Comparison of ENCODE assay signal across 13 cellular contexts in the genomic region with DNA sequence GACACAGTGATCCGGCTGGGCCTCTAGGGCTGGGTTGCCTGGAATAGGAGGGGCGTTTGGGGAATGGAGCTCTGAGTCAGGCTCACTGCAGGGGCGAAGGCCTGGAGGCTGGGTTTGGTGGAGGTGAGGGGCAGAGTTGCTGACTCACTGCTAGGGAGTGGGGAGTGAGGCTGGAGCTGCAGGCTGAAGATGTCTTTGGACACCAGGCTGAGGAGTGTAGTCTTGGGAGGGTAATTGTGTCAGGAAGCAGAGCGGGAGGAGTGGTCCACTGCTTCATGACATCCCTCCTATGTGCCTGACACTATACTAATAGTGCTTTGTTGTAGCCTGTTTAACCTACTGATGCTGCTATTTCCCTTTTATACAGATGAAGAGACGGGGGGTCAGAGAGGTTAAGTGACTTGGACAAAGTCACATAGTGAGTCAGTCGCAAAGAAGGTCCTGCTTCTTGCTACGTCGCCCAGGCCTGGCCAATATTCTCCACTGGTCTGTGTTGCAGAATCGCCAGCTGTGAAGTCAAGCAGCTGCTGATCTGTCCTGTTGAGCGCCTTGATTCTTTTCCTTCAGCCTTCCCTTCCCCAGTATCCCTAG. TPM values are rescaled to one million over a fixed set of nuclear protein-coding genes. Genes with fewer than 3 reads are reported as not detected.
DNase-seq lines count a peak whose midpoint lies in the region; ATAC-seq and TF ChIP-seq lines count a peak whose summit lies in the region.
"Had no signal": no experiment of that assay in that cellular context is flagged by ENCODE, and none has a peak within 500 bp of the region (broad histone marks: within the 10 kb centered on the region; RNA-seq: fewer than 3 reads in every experiment).

No MANE protein-coding gene starts in this region.

- intact Hi-C loops in naive thymus-derived CD4-positive, alpha-beta T cell (cut with micrococcal nuclease), result no loop called here

- peaks cover 16% of the 10 kb centered on the region for H3K4me1 Mint-ChIP-seq in GM23338
- H3K4me1 Mint-ChIP-seq in naive thymus-derived CD4-positive, alpha-beta T cell, result no peaks in the 10 kb centered on the region

- no peaks in the 10 kb centered on the region for H3K9me3 Mint-ChIP-seq in GM23338
- H3K9me3 Mint-ChIP-seq in naive thymus-derived CD4-positive, alpha-beta T cell, result peaks cover 0 to 4% (median 0%) of the 10 kb centered on the region in 11 donors
- H3K9me3 Mint-ChIP-seq: activated CD8-positive, alpha-beta T cell treated with anti-CD3 and anti-CD28 coated beads for 36 hours had no signal

- H3K27me3 ChIP-seq in GM23338 (ENCODE audit: insufficient read depth) (no peaks in the 10 kb centered on the region), right atrium auricular region (no peaks in the 10 kb centered on the region), skeletal muscle tissue (ENCODE audit: control insufficient read depth in 3 of 3, insufficient read depth in 3 of 3, low read length in 3 of 3) (peaks cover 6 to 14% (median 14%) of the 10 kb centered on the region in 3 donors)
- no peaks in the 10 kb centered on the region for H3K27me3 ChIP-seq in naive thymus-derived CD4-positive, alpha-beta T cell (ENCODE audit: control insufficient read depth in 2 of 2, insufficient read depth in 2 of 2, low read length in 2 of 2)

- H3K4me1 ChIP-seq in GM23338 (ENCODE audit: insufficient read depth) (no peaks in the 10 kb centered on the region), right atrium auricular region (no peaks in the 10 kb centered on the region), skeletal muscle tissue (ENCODE audit: control insufficient read depth in 3 of 3, insufficient read depth in 3 of 3, low read length in 3 of 3) (peaks cover 0 to 13% (median 4%) of the 10 kb centered on the region in 3 donors)
- H3K4me1 ChIP-seq in naive thymus-derived CD4-positive, alpha-beta T cell (ENCODE audit: control insufficient read depth in 2 of 2, insufficient read depth in 2 of 2, low read length in 2 of 2), result no peaks in the 10 kb centered on the region

- H3K4me3 Mint-ChIP-seq in GM23338, result no peak overlapping the region
- no peak overlapping the region for H3K4me3 Mint-ChIP-seq in naive thymus-derived CD4-positive, alpha-beta T cell
- H3K4me3 Mint-ChIP-seq: activated CD8-positive, alpha-beta T cell treated with anti-CD3 and anti-CD28 coated beads for 36 hours had no signal

- no peaks in the 10 kb centered on the region for H4K20me1 ChIP-seq in GM23338 (replicated peaks; ENCODE audit: insufficient read depth)

- H3K27ac Mint-ChIP-seq in GM23338, result peak overlapping the region; percentile 35; the same call in 1 of the 2 replicates
- H3K27ac Mint-ChIP-seq in naive thymus-derived CD4-positive, alpha-beta T cell, result no peak overlapping the region
- H3K27ac Mint-ChIP-seq: activated CD8-positive, alpha-beta T cell treated with anti-CD3 and anti-CD28 coated beads for 36 hours had no signal

- no peaks in the 10 kb centered on the region for H3K9me3 ChIP-seq in right atrium auricular region
- H3K9me3 ChIP-seq in skeletal muscle tissue (ENCODE audit: control insufficient read depth in 3 of 3, low read length in 3 of 3), result no peaks in the 10 kb centered on the region
- no peaks in the 10 kb centered on the region for H3K9me3 ChIP-seq in naive thymus-derived CD4-positive, alpha-beta T cell (ENCODE audit: control insufficient read depth in 2 of 3, low read length in 3 of 3)

- no peaks in the 10 kb centered on the region for H3K79me2 ChIP-seq in GM23338 (replicated peaks; ENCODE audit: insufficient read depth)

- H3K9ac ChIP-seq in skeletal muscle tissue (ENCODE audit: low read depth in 1 of 3, low read length in 3 of 3), result no peak overlapping the region

- H3K27me3 Mint-ChIP-seq in GM23338 (ENCODE audit: insufficient read depth, low read depth, poor library complexity), result peaks cover 6% of the 10 kb centered on the region
- peaks cover 3 to 29% (median 10%) of the 10 kb centered on the region in 5 donors for H3K27me3 Mint-ChIP-seq in naive thymus-derived CD4-positive, alpha-beta T cell
- H3K27me3 Mint-ChIP-seq: activated CD8-positive, alpha-beta T cell treated with anti-CD3 and anti-CD28 coated beads for 36 hours had no signal

- CTCF ChIA-PET in naive thymus-derived CD4-positive, alpha-beta T cell (lab: Charles Lee), result no interaction called here

- H2AFZ ChIP-seq in GM23338, result peak overlapping the region; percentile 32; the same call in 1 of the 2 replicates

- H3K36me3 ChIP-seq in GM23338 (ENCODE audit: insufficient read depth), result no peaks in the 10 kb centered on the region
- H3K36me3 ChIP-seq in right atrium auricular region, result no peaks in the 10 kb centered on the region
- H3K36me3 ChIP-seq in skeletal muscle tissue (ENCODE audit: control insufficient read depth in 3 of 3, insufficient read depth in 3 of 3, low read length in 3 of 3), result no peaks in the 10 kb centered on the region
- H3K36me3 ChIP-seq in naive thymus-derived CD4-positive, alpha-beta T cell (ENCODE audit: control insufficient read depth in 2 of 3, insufficient read depth in 3 of 3, low read length in 3 of 3), result no peaks in the 10 kb centered on the region

- ATAC-seq in GM23338, result peak; percentile 61
- no peak for ATAC-seq in GM19023 (IDR thresholded peaks at IDR 0.05; ENCODE audit: unreplicated experiment)
- ATAC-seq in naive thymus-derived CD4-positive, alpha-beta T cell, result no peak
- ATAC-seq: activated CD8-positive, alpha-beta T cell treated with anti-CD3 and anti-CD28 coated beads for 36 hours had no signal

- TF ChIP-seq CTCF in GM23338 (conservative IDR thresholded peaks at IDR 0.05; ENCODE audit: low read depth in 2 of 2), result no peak
- TF ChIP-seq CTCF in right atrium auricular region (IDR thresholded peaks at IDR 0.05), result no peak

- no peak overlapping the region for H3K27ac ChIP-seq in GM23338 (ENCODE audit: low read depth)
- no peak overlapping the region for H3K27ac ChIP-seq in right atrium auricular region
- H3K27ac ChIP-seq in skeletal muscle tissue (ENCODE audit: low read depth, low read length), result peak overlapping the region; percentile 66
- no peak overlapping the region for H3K27ac ChIP-seq in naive thymus-derived CD4-positive, alpha-beta T cell (ENCODE audit: low read depth, low read length)

- H3K9me2 ChIP-seq in GM23338 (ENCODE audit: insufficient read depth), result no peaks in the 10 kb centered on the region

- H3K4me3 ChIP-seq in GM23338 (no peak overlapping the region), right atrium auricular region (no peak overlapping the region), skeletal muscle tissue (ENCODE audit: low read length in 3 of 3) (no peak overlapping the region)
- H3K4me3 ChIP-seq in naive thymus-derived CD4-positive, alpha-beta T cell (ENCODE audit: low read length), result no peak overlapping the region

- DNase-seq in GM23338 (ENCODE audit: low spot score) (no peak), amniotic epithelial cell (ENCODE audit: low read depth) (peak; percentile 55), right atrium auricular region (ENCODE audit: low spot score) (peak; percentile 60), COLO829 (ENCODE audit: low spot score) (no peak)
- no peak for DNase-seq in effector CD4-positive, alpha-beta T cell
- no peak for DNase-seq in naive thymus-derived CD4-positive, alpha-beta T cell
- DNase-seq: activated CD8-positive, alpha-beta T cell treated with anti-CD3 and anti-CD28 coated beads for 36 hours; central memory CD4-positive, alpha-beta T cell; DMS79; OCI-M1 had no signal

- no peaks in the 10 kb centered on the region for H3K36me3 Mint-ChIP-seq in GM23338 (ENCODE audit: low read depth)
- H3K36me3 Mint-ChIP-seq in naive thymus-derived CD4-positive, alpha-beta T cell, result no peaks in the 10 kb centered on the region

- no peaks in the 10 kb centered on the region for H3F3A ChIP-seq in GM23338 (replicated peaks; ENCODE audit: low read depth)

- no peak overlapping the region for H3K4me2 ChIP-seq in GM23338

- POLR2A ChIA-PET in naive thymus-derived CD4-positive, alpha-beta T cell (lab: Charles Lee), result no interaction called here

TF ChIP-seq in GM23338, 12 proteins besides CTCF, POLR2A, EP300 and RAD21 (continues in another document):
- no peak for TF ChIP-seq CREB1 (CRISPR knock-in tag; IDR thresholded peaks at IDR 0.05; ENCODE audit: low read depth)
- TF ChIP-seq, protein P1, sequence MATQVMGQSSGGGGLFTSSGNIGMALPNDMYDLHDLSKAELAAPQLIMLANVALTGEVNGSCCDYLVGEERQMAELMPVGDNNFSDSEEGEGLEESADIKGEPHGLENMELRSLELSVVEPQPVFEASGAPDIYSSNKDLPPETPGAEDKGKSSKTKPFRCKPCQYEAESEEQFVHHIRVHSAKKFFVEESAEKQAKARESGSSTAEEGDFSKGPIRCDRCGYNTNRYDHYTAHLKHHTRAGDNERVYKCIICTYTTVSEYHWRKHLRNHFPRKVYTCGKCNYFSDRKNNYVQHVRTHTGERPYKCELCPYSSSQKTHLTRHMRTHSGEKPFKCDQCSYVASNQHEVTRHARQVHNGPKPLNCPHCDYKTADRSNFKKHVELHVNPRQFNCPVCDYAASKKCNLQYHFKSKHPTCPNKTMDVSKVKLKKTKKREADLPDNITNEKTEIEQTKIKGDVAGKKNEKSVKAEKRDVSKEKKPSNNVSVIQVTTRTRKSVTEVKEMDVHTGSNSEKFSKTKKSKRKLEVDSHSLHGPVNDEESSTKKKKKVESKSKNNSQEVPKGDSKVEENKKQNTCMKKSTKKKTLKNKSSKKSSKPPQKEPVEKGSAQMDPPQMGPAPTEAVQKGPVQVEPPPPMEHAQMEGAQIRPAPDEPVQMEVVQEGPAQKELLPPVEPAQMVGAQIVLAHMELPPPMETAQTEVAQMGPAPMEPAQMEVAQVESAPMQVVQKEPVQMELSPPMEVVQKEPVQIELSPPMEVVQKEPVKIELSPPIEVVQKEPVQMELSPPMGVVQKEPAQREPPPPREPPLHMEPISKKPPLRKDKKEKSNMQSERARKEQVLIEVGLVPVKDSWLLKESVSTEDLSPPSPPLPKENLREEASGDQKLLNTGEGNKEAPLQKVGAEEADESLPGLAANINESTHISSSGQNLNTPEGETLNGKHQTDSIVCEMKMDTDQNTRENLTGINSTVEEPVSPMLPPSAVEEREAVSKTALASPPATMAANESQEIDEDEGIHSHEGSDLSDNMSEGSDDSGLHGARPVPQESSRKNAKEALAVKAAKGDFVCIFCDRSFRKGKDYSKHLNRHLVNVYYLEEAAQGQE (IDR thresholded peaks at IDR 0.05; ENCODE audit: unreplicated experiment), result no peak

RNA-seq across cellular contexts. Expression of gene ACTL8, which starts 13.6 kb away (rescaled TPM):
- total RNA-seq in GM23338 (2014; rRNA removed; shearing (Covaris generic)), result 0.38 and 0.70 TPM in 2 replicates
- polyA plus RNA-seq in GM23338 (2016; fragmentation: Nextera tagmentation; extraction: Ambion mirVana), result 0.56 and 0.71 TPM in 2 replicates
- not detected for total RNA-seq in right atrium auricular region
- total RNA-seq in skeletal muscle tissue, result not detected
- total RNA-seq in naive thymus-derived CD4-positive, alpha-beta T cell, result not detected
- polyA plus RNA-seq in naive thymus-derived CD4-positive, alpha-beta T cell, result not detected
- total RNA-seq: activated CD8-positive, alpha-beta T cell treated with anti-CD3 and anti-CD28 coated beads for 36 hours; temporal lobe had no signal

Comparison
In these comparisons a context has a peak if more than half of its experiments do, and no peak if none do; other contexts are left out.
1. DNase-seq: peak in amniotic epithelial cell (single experiment) and right atrium auricular region (single experiment); none in GM23338 (single experiment), effector CD4-positive, alpha-beta T cell (single experiment), naive thymus-derived CD4-positive, alpha-beta T cell (0 of 9) and COLO829 (single experiment).